In genomic region chr3:58842066-58842747, GRCh38 we compare ENCODE assay signal across 1 cellular context.
TF ChIP-seq lines count a peak whose summit lies in the region.
"Not testable (repeated sequence)": the region's sequence is repeated elsewhere in the genome, so short reads cannot be mapped to it uniquely, and the experiment has no call there.

No MANE protein-coding gene starts in this region.

TF ChIP-seq in K562, 482 proteins besides CTCF, POLR2A, EP300 and RAD21 (continued from another document):
- TF ChIP-seq SMAD4 (CRISPR knock-in tag; conservative IDR thresholded peaks at IDR 0.05) (peak; percentile 45; the same call in 1 of the 2 replicates), POLR2H (tag; IDR thresholded peaks at IDR 0.05; ENCODE audit: low read depth) (peak; percentile 61; the same call in 1 of the 2 replicates), CXXC5 (CRISPR knock-in tag; IDR thresholded peaks at IDR 0.05) (peak; percentile 31; the same call in 1 of the 2 replicates), PHF8 (IDR thresholded peaks at IDR 0.05; ENCODE audit: borderline replicate concordance, low read length) (peak; percentile 22; the same call in 1 of the 2 replicates), MNT (conservative IDR thresholded peaks at IDR 0.05) (peak in 1 of 2 experiments; percentile 47; a peak in 1 of 4 replicates), POLR2G (IDR thresholded peaks at IDR 0.05; ENCODE audit: low read depth, low read length) (peak; percentile 65), SUPT5H (IDR thresholded peaks at IDR 0.05) (peak; percentile 46; the same call in 1 of the 2 replicates), EGR1 (conservative IDR thresholded peaks at IDR 0.05) (peak; percentile 36; the same call in 1 of the 2 replicates), ZFX (CRISPR knock-in tag; IDR thresholded peaks at IDR 0.05) (peak; percentile 28; the same call in 1 of the 2 replicates), NFIC (IDR thresholded peaks at IDR 0.05) (0 out of 2 replicates have a peak, but pooled peaks have one; percentile 22), NR2C2 (tag; IDR thresholded peaks at IDR 0.05) (peak; percentile 46; the same call in 1 of the 2 replicates), NRF1 (conservative IDR thresholded peaks at IDR 0.05 in 1 of 2, IDR thresholded peaks at IDR 0.05 in 1 of 2) (peak; percentile 42 to 58), EP400 (IDR thresholded peaks at IDR 0.05) (peak; percentile 65), KDM5B (IDR thresholded peaks at IDR 0.05; ENCODE audit: insufficient replicate concordance, low read depth, low read length) (peak; percentile 43), NFRKB (IDR thresholded peaks at IDR 0.05; ENCODE audit: low read depth) (peak; percentile 90), YY1 (IDR thresholded peaks at IDR 0.05; ENCODE audit: borderline replicate concordance in 1 of 3, control insufficient read depth in 1 of 3, extremely low read depth in 1 of 3, insufficient read depth in 3 of 3, insufficient read length in 1 of 3, insufficient replicate concordance in 2 of 3, low read depth in 1 of 3, low read length in 2 of 3) (peak in 2 of 3 experiments; percentile 33 to 70), NCOR1 (IDR thresholded peaks at IDR 0.05) (peak; percentile 23; the same call in 1 of the 2 replicates)
- TF ChIP-seq NR2C2 (CRISPR knock-in tag; IDR thresholded peaks at IDR 0.05): not testable (repeated sequence)
TF ChIP-seq in K562: peak in this region for 24; not testable (repeated sequence) for 458.
